In genomic region chr9:89536618-89537017, GRCh38 we compare ENCODE assay signal across 12 cellular contexts. TPM values are rescaled to one million over a fixed set of nuclear protein-coding genes. Genes with fewer than 3 reads are reported as not detected.
DNase-seq lines count a peak whose midpoint lies in the region; ATAC-seq lines count a peak whose summit lies in the region.
"Had no signal": no experiment of that assay in that cellular context is flagged by ENCODE, and none has a peak within 500 bp of the region (broad histone marks: within the 10 kb centered on the region; RNA-seq: fewer than 3 reads in every experiment).

No MANE protein-coding gene starts in this region.

- intact Hi-C loops in activated CD4-positive, alpha-beta T cell treated with anti-CD3 and anti-CD28 coated beads, Interleukin-2, amount 10 ng/mL, durations not matched to agents 24 days and 14 days (cut with micrococcal nuclease), result loop anchor here (1.0 to 2.0 kb wide), 5 partner anchors 14 to 114 kb away; partner anchors contain the start of gene SEMA4D
- intact Hi-C loops in activated T-helper 1 cell treated with anti-CD3 and anti-CD28 coated beads, Interleukin-12 subunit alpha, Interleukin-12 subunit beta, Interleukin-2, Interleukin-4 antibody, amounts not matched to agents 30 ng/mL and 10 ng/mL and 1 ng/mL, durations not matched to agents 14 hours and 24 hours and 36 hours (cut with micrococcal nuclease), result loop anchor here (1.0 to 5.0 kb wide), 10 partner anchors 13 to 194 kb away; no protein-coding TSS in a partner anchor

- peaks cover 82% of the 10 kb centered on the region for H3K4me1 Mint-ChIP-seq in activated CD4-positive, alpha-beta T cell treated with anti-CD3 and anti-CD28 coated beads, Interleukin-2, amount 10 ng/mL, durations not matched to agents 24 days and 14 days
- peaks cover 82% of the 10 kb centered on the region for H3K4me1 Mint-ChIP-seq in activated T-helper 1 cell treated with anti-CD3 and anti-CD28 coated beads, Interleukin-12 subunit alpha, Interleukin-12 subunit beta, Interleukin-2, Interleukin-4 antibody, amounts not matched to agents 30 ng/mL and 10 ng/mL and 1 ng/mL, durations not matched to agents 14 hours and 24 hours and 36 hours (ENCODE audit: low read depth)

- no peaks in the 10 kb centered on the region for H3K27me3 Mint-ChIP-seq in activated CD4-positive, alpha-beta T cell treated with anti-CD3 and anti-CD28 coated beads, Interleukin-2, amount 10 ng/mL, durations not matched to agents 24 days and 14 days
- H3K27me3 Mint-ChIP-seq in activated T-helper 1 cell treated with anti-CD3 and anti-CD28 coated beads, Interleukin-12 subunit alpha, Interleukin-12 subunit beta, Interleukin-2, Interleukin-4 antibody, amounts not matched to agents 30 ng/mL and 10 ng/mL and 1 ng/mL, durations not matched to agents 14 hours and 24 hours and 36 hours (ENCODE audit: insufficient read depth), result no peaks in the 10 kb centered on the region

- peak; percentile 74 for DNase-seq in activated CD4-positive, alpha-beta T cell treated with anti-CD3 and anti-CD28 coated beads, Interleukin-2, amount 10 ng/mL, durations not matched to agents 24 days and 14 days
- DNase-seq in activated CD4-positive, alpha-beta T cell treated with anti-CD3 and anti-CD28 coated beads for 48 hours, result no peak
- no peak for DNase-seq in activated T-helper 1 cell treated with anti-CD3 and anti-CD28 coated beads, Interleukin-12 subunit alpha, Interleukin-12 subunit beta, Interleukin-2, Interleukin-4 antibody, amounts not matched to agents 30 ng/mL and 10 ng/mL and 1 ng/mL, durations not matched to agents 14 hours and 24 hours and 36 hours (ENCODE audit: low spot score)
- peak; percentile 52 for DNase-seq in stimulated activated naive CD8-positive, alpha-beta T cell treated with anti-CD3 and anti-CD28 coated beads, Interleukin-15, Interleukin-2, amounts not matched to agents 100 U/mL and 50 U/mL, for 24 hours
- DNase-seq in cortex of kidney (lab: John Stamatoyannopoulos, UW), result no peak
- no peak for DNase-seq in HuH-7.5 (ENCODE audit: low spot score)
- DNase-seq in left lobe of liver (ENCODE audit: low spot score), result no peak
- DNase-seq: stimulated activated CD4-positive, alpha-beta T cell treated with anti-CD3 and anti-CD28 coated beads, Interleukin-2, amount 100 ng/mL, for 48 hours; SW 1271; trophoblast cell had no signal

- H3K9me3 Mint-ChIP-seq in activated CD4-positive, alpha-beta T cell treated with anti-CD3 and anti-CD28 coated beads, Interleukin-2, amount 10 ng/mL, durations not matched to agents 24 days and 14 days, result no peaks in the 10 kb centered on the region
- no peaks in the 10 kb centered on the region for H3K9me3 Mint-ChIP-seq in activated T-helper 1 cell treated with anti-CD3 and anti-CD28 coated beads, Interleukin-12 subunit alpha, Interleukin-12 subunit beta, Interleukin-2, Interleukin-4 antibody, amounts not matched to agents 30 ng/mL and 10 ng/mL and 1 ng/mL, durations not matched to agents 14 hours and 24 hours and 36 hours
- H3K9me3 Mint-ChIP-seq: neural progenitor cell had no signal

- peak; percentile 56 for ATAC-seq in HG02798 (IDR thresholded peaks at IDR 0.05; ENCODE audit: poor library complexity, unreplicated experiment)
- ATAC-seq in stimulated activated naive CD8-positive, alpha-beta T cell treated with anti-CD3 and anti-CD28 coated beads, Interleukin-15, Interleukin-2, amounts not matched to agents 100 U/mL and 50 U/mL, for 24 hours, result peak; percentile 62
- no peak for ATAC-seq in left lobe of liver

- H3K27ac Mint-ChIP-seq in activated CD4-positive, alpha-beta T cell treated with anti-CD3 and anti-CD28 coated beads, Interleukin-2, amount 10 ng/mL, durations not matched to agents 24 days and 14 days, result peak overlapping the region; percentile 96
- H3K27ac Mint-ChIP-seq in activated T-helper 1 cell treated with anti-CD3 and anti-CD28 coated beads, Interleukin-12 subunit alpha, Interleukin-12 subunit beta, Interleukin-2, Interleukin-4 antibody, amounts not matched to agents 30 ng/mL and 10 ng/mL and 1 ng/mL, durations not matched to agents 14 hours and 24 hours and 36 hours, result peak overlapping the region; percentile 90
- H3K27ac Mint-ChIP-seq: neural progenitor cell had no signal

- H3K36me3 Mint-ChIP-seq in activated CD4-positive, alpha-beta T cell treated with anti-CD3 and anti-CD28 coated beads, Interleukin-2, amount 10 ng/mL, durations not matched to agents 24 days and 14 days (ENCODE audit: low read depth), result no peaks in the 10 kb centered on the region
- no peaks in the 10 kb centered on the region for H3K36me3 Mint-ChIP-seq in activated T-helper 1 cell treated with anti-CD3 and anti-CD28 coated beads, Interleukin-12 subunit alpha, Interleukin-12 subunit beta, Interleukin-2, Interleukin-4 antibody, amounts not matched to agents 30 ng/mL and 10 ng/mL and 1 ng/mL, durations not matched to agents 14 hours and 24 hours and 36 hours (ENCODE audit: low read depth)
- H3K36me3 Mint-ChIP-seq: neural progenitor cell had no signal

- peak overlapping the region; percentile 75 for H3K4me3 Mint-ChIP-seq in activated CD4-positive, alpha-beta T cell treated with anti-CD3 and anti-CD28 coated beads, Interleukin-2, amount 10 ng/mL, durations not matched to agents 24 days and 14 days
- peak overlapping the region; percentile 58 for H3K4me3 Mint-ChIP-seq in activated T-helper 1 cell treated with anti-CD3 and anti-CD28 coated beads, Interleukin-12 subunit alpha, Interleukin-12 subunit beta, Interleukin-2, Interleukin-4 antibody, amounts not matched to agents 30 ng/mL and 10 ng/mL and 1 ng/mL, durations not matched to agents 14 hours and 24 hours and 36 hours
- H3K4me3 Mint-ChIP-seq: neural progenitor cell had no signal

RNA-seq across cellular contexts. Expression of gene SEMA4D, which starts 38.7 kb away (rescaled TPM):
- total RNA-seq in activated CD4-positive, alpha-beta T cell treated with anti-CD3 and anti-CD28 coated beads, Interleukin-2, amount 10 ng/mL, durations not matched to agents 24 days and 14 days, result 368 and 370 TPM in 2 replicates
- 388 and 411 TPM in 2 replicates for total RNA-seq in activated T-helper 1 cell treated with anti-CD3 and anti-CD28 coated beads, Interleukin-12 subunit alpha, Interleukin-12 subunit beta, Interleukin-2, Interleukin-4 antibody, amounts not matched to agents 30 ng/mL and 10 ng/mL and 1 ng/mL, durations not matched to agents 14 hours and 24 hours and 36 hours
- 3.9 TPM for total RNA-seq in left lobe of liver

Comparison
In these comparisons a context has a peak if more than half of its experiments do, and no peak if none do; other contexts are left out.
1. DNase-seq: peak in activated CD4-positive, alpha-beta T cell treated with anti-CD3 and anti-CD28 coated beads, Interleukin-2, amount 10 ng/mL, durations not matched to agents 24 days and 14 days (single experiment) and stimulated activated naive CD8-positive, alpha-beta T cell treated with anti-CD3 and anti-CD28 coated beads, Interleukin-15, Interleukin-2, amounts not matched to agents 100 U/mL and 50 U/mL, for 24 hours (single experiment); none in activated CD4-positive, alpha-beta T cell treated with anti-CD3 and anti-CD28 coated beads for 48 hours (single experiment), activated T-helper 1 cell treated with anti-CD3 and anti-CD28 coated beads, Interleukin-12 subunit alpha, Interleukin-12 subunit beta, Interleukin-2, Interleukin-4 antibody, amounts not matched to agents 30 ng/mL and 10 ng/mL and 1 ng/mL, durations not matched to agents 14 hours and 24 hours and 36 hours (single experiment), cortex of kidney (single experiment), HuH-7.5 (single experiment) and left lobe of liver (single experiment).
2. RNA of gene SEMA4D, which starts 38.7 kb away (total RNA-seq): 388 to 411 TPM in activated T-helper 1 cell treated with anti-CD3 and anti-CD28 coated beads, Interleukin-12 subunit alpha, Interleukin-12 subunit beta, Interleukin-2, Interleukin-4 antibody, amounts not matched to agents 30 ng/mL and 10 ng/mL and 1 ng/mL, durations not matched to agents 14 hours and 24 hours and 36 hours and 368 to 370 TPM in activated CD4-positive, alpha-beta T cell treated with anti-CD3 and anti-CD28 coated beads, Interleukin-2, amount 10 ng/mL, durations not matched to agents 24 days and 14 days; 3.9 TPM in left lobe of liver (single experiment); every median in the first group is over 10 times any median in the second.